1 cellular context compared by ENCODE assay signal in genomic region chr6:126175251-126175650, GRCh38.
TF ChIP-seq lines count a peak whose summit lies in the region.

No MANE protein-coding gene starts in this region.

TF ChIP-seq in IMR-90, 13 proteins besides CTCF, POLR2A, EP300 and RAD21 (continued from another document):
- no peak for TF ChIP-seq MXI1 (IDR thresholded peaks at IDR 0.05; ENCODE audit: borderline replicate concordance, low read depth, low read length)
- no peak for TF ChIP-seq FOS (IDR thresholded peaks at IDR 0.05; ENCODE audit: low read depth, low read length)
- TF ChIP-seq MAFK (IDR thresholded peaks at IDR 0.05; ENCODE audit: low read depth, low read length): no peak
- TF ChIP-seq CEBPB (IDR thresholded peaks at IDR 0.05; ENCODE audit: low read depth, low read length): no peak
